ENCODE assay signal across 10 cellular contexts in genomic region chr10:11678074-11678793, GRCh38.
DNase-seq lines count a peak whose midpoint lies in the region; ATAC-seq and TF ChIP-seq lines count a peak whose summit lies in the region.
"Had no signal": no experiment of that assay in that cellular context is flagged by ENCODE, and none has a peak within 500 bp of the region (broad histone marks: within the 10 kb centered on the region; RNA-seq: fewer than 3 reads in every experiment).

No MANE protein-coding gene starts in this region.

- no peaks in the 10 kb centered on the region for H3K4me1 Mint-ChIP-seq in activated CD4-positive, alpha-beta T cell treated with anti-CD3 and anti-CD28 coated beads, Interleukin-2, amount 10 ng/mL, durations not matched to agents 24 days and 14 days
- H3K4me1 Mint-ChIP-seq: WTC11 had no signal

- H3K27ac ChIP-seq in sigmoid colon = no peak overlapping the region

- H3K36me3 ChIP-seq in sigmoid colon = no peaks in the 10 kb centered on the region

- H3K9me3 ChIP-seq in sigmoid colon = no peaks in the 10 kb centered on the region

- H3K36me3 Mint-ChIP-seq in activated CD4-positive, alpha-beta T cell treated with anti-CD3 and anti-CD28 coated beads, Interleukin-2, amount 10 ng/mL, durations not matched to agents 24 days and 14 days (ENCODE audit: low read depth) = no peaks in the 10 kb centered on the region
- H3K36me3 Mint-ChIP-seq: WTC11 had no signal

- H3K27me3 Mint-ChIP-seq in activated CD4-positive, alpha-beta T cell treated with anti-CD3 and anti-CD28 coated beads, Interleukin-2, amount 10 ng/mL, durations not matched to agents 24 days and 14 days = peaks cover 52% of the 10 kb centered on the region

- H3K4me1 ChIP-seq in sigmoid colon = no peaks in the 10 kb centered on the region

- TF ChIP-seq CTCF in sigmoid colon (IDR thresholded peaks at IDR 0.05) = no peak

- TF ChIP-seq EP300 in sigmoid colon (IDR thresholded peaks at IDR 0.05) = no peak

- WGBS in sigmoid colon, 2 donors = 72 to 84% methylated on average over 17 of the region's 17 CpGs

- DNase-seq in activated CD4-positive, alpha-beta T cell treated with anti-CD3 and anti-CD28 coated beads, Interleukin-2, amount 50 U/mL, for 48 hours = peak; percentile 19 to 34
- DNase-seq in activated CD4-positive, alpha-beta T cell treated with anti-CD3 and anti-CD28 coated beads, Interleukin-2, amount 10 ng/mL, durations not matched to agents 24 days and 14 days = no peak
- DNase-seq in NOMO-1 treated with DMSO at 0.1 percent for 48 hours (lab: John Stamatoyannopoulos, UW; ENCODE audit: unreplicated experiment) (peak; percentile 69), sigmoid colon (peak; percentile 55), NCI-H2081 treated with DMSO at 0.1 percent for 48 hours (lab: John Stamatoyannopoulos, UW) (no peak), HK-2 (ENCODE audit: unreplicated experiment) (no peak), NCI-H146 treated with DMSO at 0.1 percent for 48 hours (lab: John Stamatoyannopoulos, UW; ENCODE audit: unreplicated experiment) (no peak)

- no peak for TF ChIP-seq POLR2A in sigmoid colon (IDR thresholded peaks at IDR 0.05)

- peaks cover 10% of the 10 kb centered on the region for H3K9me3 Mint-ChIP-seq in activated CD4-positive, alpha-beta T cell treated with anti-CD3 and anti-CD28 coated beads, Interleukin-2, amount 10 ng/mL, durations not matched to agents 24 days and 14 days
- H3K9me3 Mint-ChIP-seq: stimulated activated naive CD8-positive, alpha-beta T cell treated with anti-CD3 and anti-CD28 coated beads, Interleukin-15, Interleukin-2, amounts not matched to agents 100 ng/mL and 50 ng/mL, for 24 hours; WTC11 had no signal

- no peak overlapping the region for H3K4me3 ChIP-seq in sigmoid colon

- peak; percentile 89 for ATAC-seq in HG02642 (IDR thresholded peaks at IDR 0.05; ENCODE audit: poor library complexity, unreplicated experiment)
- ATAC-seq: WTC11 had no signal

- intact Hi-C loops in activated CD4-positive, alpha-beta T cell treated with anti-CD3 and anti-CD28 coated beads, Interleukin-2, amount 10 ng/mL, durations not matched to agents 24 days and 14 days (cut with micrococcal nuclease) = no loop called here
- intact Hi-C loops in sigmoid colon (cut with DNase I) = no loop called here

- H3K4me3 Mint-ChIP-seq in activated CD4-positive, alpha-beta T cell treated with anti-CD3 and anti-CD28 coated beads, Interleukin-2, amount 10 ng/mL, durations not matched to agents 24 days and 14 days = no peak overlapping the region
- H3K4me3 Mint-ChIP-seq: stimulated activated naive CD8-positive, alpha-beta T cell treated with anti-CD3 and anti-CD28 coated beads, Interleukin-15, Interleukin-2, amounts not matched to agents 100 ng/mL and 50 ng/mL, for 24 hours; WTC11 had no signal

- H3K27ac Mint-ChIP-seq in activated CD4-positive, alpha-beta T cell treated with anti-CD3 and anti-CD28 coated beads, Interleukin-2, amount 10 ng/mL, durations not matched to agents 24 days and 14 days = no peak overlapping the region
- H3K27ac Mint-ChIP-seq: stimulated activated naive CD8-positive, alpha-beta T cell treated with anti-CD3 and anti-CD28 coated beads, Interleukin-15, Interleukin-2, amounts not matched to agents 100 ng/mL and 50 ng/mL, for 24 hours; WTC11 had no signal

- H3K27me3 ChIP-seq in sigmoid colon = peaks cover 0 to 5% (median 0%) of the 10 kb centered on the region in 3 donors

Comparison
In these comparisons a context has a peak if more than half of its experiments do, and no peak if none do; other contexts are left out.
1. DNase-seq: peak in activated CD4-positive, alpha-beta T cell treated with anti-CD3 and anti-CD28 coated beads, Interleukin-2, amount 50 U/mL, for 48 hours (2 of 2), NOMO-1 treated with DMSO at 0.1 percent for 48 hours (single experiment) and sigmoid colon (single experiment); none in activated CD4-positive, alpha-beta T cell treated with anti-CD3 and anti-CD28 coated beads, Interleukin-2, amount 10 ng/mL, durations not matched to agents 24 days and 14 days (single experiment), NCI-H2081 treated with DMSO at 0.1 percent for 48 hours (single experiment), HK-2 (single experiment) and NCI-H146 treated with DMSO at 0.1 percent for 48 hours (single experiment).